Comparison of ENCODE assay signal across 8 cellular contexts in the genomic region with DNA sequence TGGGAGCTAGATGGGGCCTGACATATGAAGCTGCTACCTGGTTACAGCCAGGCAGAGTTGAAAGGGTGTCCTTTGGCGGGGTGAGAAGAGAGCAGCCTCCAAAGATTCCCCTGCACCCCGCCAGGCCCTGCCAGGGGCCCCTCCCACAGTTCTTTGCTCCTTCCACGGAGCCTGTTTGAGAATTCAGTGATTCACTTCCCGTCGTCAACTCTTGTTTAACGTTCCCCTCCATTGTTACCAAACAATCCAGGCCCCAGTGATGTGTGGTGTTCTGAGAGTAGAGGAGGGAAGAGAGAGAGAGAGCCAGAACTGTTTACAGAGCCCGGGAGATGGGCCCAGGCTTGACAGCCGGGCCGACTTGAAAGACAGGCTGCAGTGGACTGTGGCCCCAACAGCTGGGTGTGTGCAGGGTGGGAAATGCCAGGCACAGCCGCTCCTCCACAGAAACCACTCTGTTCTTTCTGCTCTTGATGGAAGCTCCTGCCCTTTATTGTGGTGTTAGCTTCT.
DNase-seq lines count a peak whose midpoint lies in the region; ATAC-seq and TF ChIP-seq lines count a peak whose summit lies in the region.

No MANE protein-coding gene starts in this region.

- no peak for TF ChIP-seq CTCF in DND-41 (IDR thresholded peaks at IDR 0.05; ENCODE audit: borderline replicate concordance, extremely low read depth, low read length, poor library complexity, severe bottlenecking)
- TF ChIP-seq CTCF in RWPE1 (conservative IDR thresholded peaks at IDR 0.05; ENCODE audit: low read depth): no peak
- TF ChIP-seq CTCF in mucosa of descending colon (IDR thresholded peaks at IDR 0.05): no peak
- TF ChIP-seq CTCF in tibial nerve (IDR thresholded peaks at IDR 0.05): no peak

- WGBS in tibial nerve, 2 donors: 26 to 36% methylated on average over 10 of the region's 10 CpGs

- H3K4me2 ChIP-seq in DND-41 (ENCODE audit: insufficient read depth, low read length): no peak overlapping the region

- H2AFZ ChIP-seq in DND-41 (ENCODE audit: low read depth, low read length): no peak overlapping the region

- H3K9me3 ChIP-seq in DND-41 (ENCODE audit: insufficient read depth, low read length, severe bottlenecking) (no peaks in the 10 kb centered on the region), mucosa of descending colon (no peaks in the 10 kb centered on the region), tibial nerve (no peaks in the 10 kb centered on the region)

- H3K27me3 ChIP-seq in DND-41 (ENCODE audit: insufficient read depth, low read length, poor library complexity) (no peaks in the 10 kb centered on the region), tibial nerve (no peaks in the 10 kb centered on the region)

- H4K20me1 ChIP-seq in DND-41 (ENCODE audit: insufficient read depth, low read length): no peaks in the 10 kb centered on the region

- TF ChIP-seq EP300 in tibial nerve (IDR thresholded peaks at IDR 0.05): peak in 1 of 2 donors; percentile 30

- CTCF ChIA-PET in RWPE1 (lab: Yijun Ruan, JAX): interaction anchor here (0.6 to 0.7 kb wide), 2 partner anchors 11 to 1400 kb away, joined by 4 read pairs; no protein-coding TSS in a partner anchor

- intact Hi-C loops in mucosa of descending colon (cut with DNase I, micrococcal nuclease): no loop called here

- TF ChIP-seq POLR2A in tibial nerve (IDR thresholded peaks at IDR 0.05): no peak

- DNase-seq in DND-41: no peak
- peak; percentile 95 for DNase-seq in RWPE1 (ENCODE audit: low spot score)
- DNase-seq in dermis blood vessel endothelial cell: peak; percentile 96
- peak; percentile 83 to 87 (median 86) for DNase-seq in mucosa of descending colon
- DNase-seq in tibial nerve (ENCODE audit: low spot score in 2 of 2): no peak
- DNase-seq in NAMALWA (ENCODE audit: low spot score): no peak

- H3K79me2 ChIP-seq in DND-41 (ENCODE audit: insufficient read depth, low read length): no peaks in the 10 kb centered on the region

- POLR2A ChIA-PET in RWPE1 (lab: Yijun Ruan, JAX; ENCODE audit: low non-redundant PET): no interaction called here

- ATAC-seq in DND-41 (ENCODE audit: insufficient read depth, low read depth) (peak; percentile 24; the same call in 1 of the 3 replicates), mucosa of descending colon (peak; percentile 84), GM21576 (IDR thresholded peaks at IDR 0.05; ENCODE audit: unreplicated experiment) (no peak), GM19023 (IDR thresholded peaks at IDR 0.05; ENCODE audit: unreplicated experiment) (no peak)

- H3K4me1 ChIP-seq in DND-41 (ENCODE audit: insufficient read depth, low read length) (no peaks in the 10 kb centered on the region), mucosa of descending colon (ENCODE audit: low read depth) (peaks cover 58% of the 10 kb centered on the region), tibial nerve (peaks cover 0 to 78% (median 51%) of the 10 kb centered on the region in 4 donors)

- H3K27ac ChIP-seq in DND-41 (ENCODE audit: low read length) (no peak overlapping the region), RWPE1 (peak overlapping the region; percentile 97), tibial nerve (peak overlapping the region; percentile 11 to 86 (median 66))

- H3K4me3 ChIP-seq in DND-41 (ENCODE audit: low read depth in 1 of 2, low read length in 2 of 2): no peak overlapping the region
- no peak overlapping the region for H3K4me3 ChIP-seq in mucosa of descending colon
- no peak overlapping the region for H3K4me3 ChIP-seq in tibial nerve

- H3K36me3 ChIP-seq in DND-41 (ENCODE audit: insufficient read depth, low read length): no peaks in the 10 kb centered on the region
- no peaks in the 10 kb centered on the region for H3K36me3 ChIP-seq in mucosa of descending colon (ENCODE audit: low read depth)
- H3K36me3 ChIP-seq in tibial nerve: no peaks in the 10 kb centered on the region

- H3K9ac ChIP-seq in DND-41 (ENCODE audit: low read depth, low read length): no peak overlapping the region

Comparison
In these comparisons a context has a peak if more than half of its experiments do, and no peak if none do; other contexts are left out.
1. ATAC-seq: peak in DND-41 (single experiment) and mucosa of descending colon (single experiment); none in GM21576 (single experiment) and GM19023 (single experiment).
2. DNase-seq: peak in RWPE1 (single experiment), dermis blood vessel endothelial cell (single experiment) and mucosa of descending colon (3 of 3); none in DND-41 (single experiment), tibial nerve (0 of 2) and NAMALWA (single experiment).